Comparison of ENCODE assay signal across 1 cellular context in the genomic region with DNA sequence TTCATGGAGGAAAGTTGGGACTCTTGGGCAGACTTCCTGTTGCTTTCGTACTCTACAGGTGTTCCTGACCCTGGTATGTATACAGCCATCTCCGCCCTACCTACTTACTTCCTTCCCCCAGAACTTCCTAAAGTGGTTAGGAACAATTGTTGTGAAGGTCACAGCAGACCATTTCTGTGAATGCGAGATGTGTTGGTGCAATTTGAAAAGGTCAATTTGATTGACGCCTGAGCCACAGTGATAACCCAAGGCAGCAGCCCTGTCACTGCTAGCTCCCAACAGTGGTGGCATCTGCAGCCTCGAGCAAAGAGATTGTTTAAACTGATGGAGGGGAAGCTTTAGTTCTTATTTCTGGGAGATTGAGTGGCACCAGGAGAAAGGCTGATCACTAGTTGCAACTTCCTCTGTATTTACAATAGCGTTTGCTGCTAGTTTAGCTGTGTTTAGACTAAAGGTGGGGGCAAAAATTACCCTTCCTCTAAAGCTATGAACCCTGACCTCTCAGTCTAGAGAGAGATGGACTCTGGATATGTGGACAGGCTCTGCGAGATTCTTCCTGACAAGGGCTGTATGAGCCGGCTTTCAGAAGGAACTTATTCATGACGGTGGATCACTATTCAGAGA.
TF ChIP-seq lines count a peak whose summit lies in the region.

No MANE protein-coding gene starts in this region.

TF ChIP-seq in HepG2, 621 proteins besides CTCF, POLR2A, EP300 and RAD21 (continued from another document and continues in another):
- TF ChIP-seq PCBP1 (IDR thresholded peaks at IDR 0.05; ENCODE audit: borderline replicate concordance, low read depth, low read length) (no peak), ZNF577 (CRISPR knock-in tag; IDR thresholded peaks at IDR 0.05; ENCODE audit: borderline replicate concordance, low read depth) (no peak), ZNF205 (CRISPR knock-in tag; IDR thresholded peaks at IDR 0.05) (no peak), CCDC6 (CRISPR knock-in tag; IDR thresholded peaks at IDR 0.05) (no peak), ZNF720 (CRISPR knock-in tag; IDR thresholded peaks at IDR 0.05) (no peak), AGO1 (IDR thresholded peaks at IDR 0.05; ENCODE audit: low read depth, low read length, poor library complexity, severe bottlenecking) (no peak), ZNF572 (CRISPR knock-in tag; IDR thresholded peaks at IDR 0.05) (no peak), NFIB (CRISPR knock-in tag; IDR thresholded peaks at IDR 0.05; ENCODE audit: borderline replicate concordance) (no peak), NFIC (IDR thresholded peaks at IDR 0.05; ENCODE audit: low read length) (peak; percentile 73; the same call in 1 of the 2 replicates), PHF20 (CRISPR knock-in tag; IDR thresholded peaks at IDR 0.05) (no peak), ZNF792 (CRISPR knock-in tag; IDR thresholded peaks at IDR 0.05) (no peak; the same call in none of the 2 replicates), ZBTB20 (CRISPR knock-in tag; IDR thresholded peaks at IDR 0.05; ENCODE audit: borderline replicate concordance, low read depth) (peak; percentile 69; the same call in 1 of the 2 replicates), ZNF607 (CRISPR knock-in tag; IDR thresholded peaks at IDR 0.05; ENCODE audit: borderline replicate concordance) (0 out of 2 replicates have a peak, but pooled peaks have one; percentile 72), PRPF4 (IDR thresholded peaks at IDR 0.05; ENCODE audit: low read depth, low read length, poor library complexity, severe bottlenecking) (no peak), JUNB (CRISPR knock-in tag; IDR thresholded peaks at IDR 0.05; ENCODE audit: borderline replicate concordance) (no peak), MEIS1 (CRISPR knock-in tag; IDR thresholded peaks at IDR 0.05; ENCODE audit: borderline replicate concordance) (0 out of 2 replicates have a peak, but pooled peaks have one; percentile 57), ZNF451 (CRISPR knock-in tag; IDR thresholded peaks at IDR 0.05) (no peak), ZNF619 (CRISPR knock-in tag; IDR thresholded peaks at IDR 0.05) (no peak), MZF1 (CRISPR knock-in tag; IDR thresholded peaks at IDR 0.05; ENCODE audit: borderline replicate concordance) (no peak), SMAD1 (CRISPR knock-in tag; IDR thresholded peaks at IDR 0.05; ENCODE audit: borderline replicate concordance, low read depth) (no peak), FOXO4 (CRISPR knock-in tag; conservative IDR thresholded peaks at IDR 0.05) (no peak), ZMYM2 (CRISPR knock-in tag; IDR thresholded peaks at IDR 0.05) (peak; percentile 90), ZNF724P (CRISPR knock-in tag; IDR thresholded peaks at IDR 0.05; ENCODE audit: borderline replicate concordance) (no peak), SIN3A (IDR thresholded peaks at IDR 0.05; ENCODE audit: borderline replicate concordance, low read depth, low read length) (no peak; the same call in 1 of the 2 replicates), ELF3 (CRISPR knock-in tag; IDR thresholded peaks at IDR 0.05) (peak; percentile 87), TMF1 (CRISPR knock-in tag; IDR thresholded peaks at IDR 0.05; ENCODE audit: low read depth) (no peak), NFE2 (CRISPR knock-in tag; IDR thresholded peaks at IDR 0.05) (no peak), HNRNPH1 (optimal IDR thresholded peaks at IDR 0.05; ENCODE audit: low read depth, low read length) (no peak), ZBTB2 (CRISPR knock-in tag; IDR thresholded peaks at IDR 0.05; ENCODE audit: low read depth) (no peak), ZNF614 (CRISPR knock-in tag; IDR thresholded peaks at IDR 0.05; ENCODE audit: borderline replicate concordance) (no peak), CHD4 (IDR thresholded peaks at IDR 0.05; ENCODE audit: borderline replicate concordance, low read length) (peak; percentile 19; the same call in 1 of the 2 replicates), KLF13 (CRISPR knock-in tag; IDR thresholded peaks at IDR 0.05) (no peak), ZNF564 (CRISPR knock-in tag; IDR thresholded peaks at IDR 0.05) (no peak), ZNF296 (CRISPR knock-in tag; conservative IDR thresholded peaks at IDR 0.05) (no peak), ZSCAN12 (CRISPR knock-in tag; IDR thresholded peaks at IDR 0.05) (no peak), ZKSCAN8 (CRISPR knock-in tag; IDR thresholded peaks at IDR 0.05; ENCODE audit: borderline replicate concordance) (peak; percentile 48; the same call in 1 of the 2 replicates), YEATS4 (CRISPR knock-in tag; IDR thresholded peaks at IDR 0.05; ENCODE audit: borderline replicate concordance) (no peak; the same call in 1 of the 2 replicates), ZNF230 (CRISPR knock-in tag; IDR thresholded peaks at IDR 0.05) (peak; percentile 2; the same call in 1 of the 2 replicates), ZNF841 (CRISPR knock-in tag; IDR thresholded peaks at IDR 0.05; ENCODE audit: borderline replicate concordance) (no peak; the same call in 1 of the 2 replicates), ZBTB8A (CRISPR knock-in tag; IDR thresholded peaks at IDR 0.05; ENCODE audit: borderline replicate concordance, low read depth) (no peak; the same call in 1 of the 2 replicates), MYNN (CRISPR knock-in tag; IDR thresholded peaks at IDR 0.05; ENCODE audit: low read depth) (no peak), ZNF350 (CRISPR knock-in tag; IDR thresholded peaks at IDR 0.05; ENCODE audit: borderline replicate concordance, low read depth) (no peak), MATR3 (CRISPR knock-in tag; IDR thresholded peaks at IDR 0.05) (no peak), CENPT (CRISPR knock-in tag; IDR thresholded peaks at IDR 0.05; ENCODE audit: low read depth) (no peak), HOXA3 (CRISPR knock-in tag; IDR thresholded peaks at IDR 0.05) (no peak), KDM3A (CRISPR knock-in tag; IDR thresholded peaks at IDR 0.05; ENCODE audit: low read depth) (no peak), HOXA7 (CRISPR knock-in tag; IDR thresholded peaks at IDR 0.05) (no peak)
- TF ChIP-seq, protein P1, sequence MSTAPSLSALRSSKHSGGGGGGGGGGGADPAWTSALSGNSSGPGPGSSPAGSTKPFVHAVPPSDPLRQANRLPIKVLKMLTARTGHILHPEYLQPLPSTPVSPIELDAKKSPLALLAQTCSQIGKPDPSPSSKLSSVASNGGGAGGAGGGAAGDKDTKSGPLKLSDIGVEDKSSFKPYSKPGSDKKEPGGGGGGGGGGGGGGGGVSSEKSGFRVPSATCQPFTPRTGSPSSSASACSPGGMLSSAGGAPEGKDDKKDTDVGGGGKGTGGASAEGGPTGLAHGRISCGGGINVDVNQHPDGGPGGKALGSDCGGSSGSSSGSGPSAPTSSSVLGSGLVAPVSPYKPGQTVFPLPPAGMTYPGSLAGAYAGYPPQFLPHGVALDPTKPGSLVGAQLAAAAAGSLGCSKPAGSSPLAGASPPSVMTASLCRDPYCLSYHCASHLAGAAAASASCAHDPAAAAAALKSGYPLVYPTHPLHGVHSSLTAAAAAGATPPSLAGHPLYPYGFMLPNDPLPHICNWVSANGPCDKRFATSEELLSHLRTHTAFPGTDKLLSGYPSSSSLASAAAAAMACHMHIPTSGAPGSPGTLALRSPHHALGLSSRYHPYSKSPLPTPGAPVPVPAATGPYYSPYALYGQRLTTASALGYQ (CRISPR knock-in tag; IDR thresholded peaks at IDR 0.05), result peak; percentile 86
- TF ChIP-seq, protein P2, sequence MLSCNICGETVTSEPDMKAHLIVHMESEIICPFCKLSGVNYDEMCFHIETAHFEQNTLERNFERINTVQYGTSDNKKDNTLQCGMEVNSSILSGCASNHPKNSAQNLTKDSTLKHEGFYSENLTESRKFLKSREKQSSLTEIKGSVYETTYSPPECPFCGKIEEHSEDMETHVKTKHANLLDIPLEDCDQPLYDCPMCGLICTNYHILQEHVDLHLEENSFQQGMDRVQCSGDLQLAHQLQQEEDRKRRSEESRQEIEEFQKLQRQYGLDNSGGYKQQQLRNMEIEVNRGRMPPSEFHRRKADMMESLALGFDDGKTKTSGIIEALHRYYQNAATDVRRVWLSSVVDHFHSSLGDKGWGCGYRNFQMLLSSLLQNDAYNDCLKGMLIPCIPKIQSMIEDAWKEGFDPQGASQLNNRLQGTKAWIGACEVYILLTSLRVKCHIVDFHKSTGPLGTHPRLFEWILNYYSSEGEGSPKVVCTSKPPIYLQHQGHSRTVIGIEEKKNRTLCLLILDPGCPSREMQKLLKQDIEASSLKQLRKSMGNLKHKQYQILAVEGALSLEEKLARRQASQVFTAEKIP (CRISPR knock-in tag; IDR thresholded peaks at IDR 0.05; ENCODE audit: borderline replicate concordance), result no peak
- TF ChIP-seq, protein P3, sequence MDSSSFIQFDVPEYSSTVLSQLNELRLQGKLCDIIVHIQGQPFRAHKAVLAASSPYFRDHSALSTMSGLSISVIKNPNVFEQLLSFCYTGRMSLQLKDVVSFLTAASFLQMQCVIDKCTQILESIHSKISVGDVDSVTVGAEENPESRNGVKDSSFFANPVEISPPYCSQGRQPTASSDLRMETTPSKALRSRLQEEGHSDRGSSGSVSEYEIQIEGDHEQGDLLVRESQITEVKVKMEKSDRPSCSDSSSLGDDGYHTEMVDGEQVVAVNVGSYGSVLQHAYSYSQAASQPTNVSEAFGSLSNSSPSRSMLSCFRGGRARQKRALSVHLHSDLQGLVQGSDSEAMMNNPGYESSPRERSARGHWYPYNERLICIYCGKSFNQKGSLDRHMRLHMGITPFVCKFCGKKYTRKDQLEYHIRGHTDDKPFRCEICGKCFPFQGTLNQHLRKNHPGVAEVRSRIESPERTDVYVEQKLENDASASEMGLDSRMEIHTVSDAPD (CRISPR knock-in tag; IDR thresholded peaks at IDR 0.05), result no peak
- TF ChIP-seq, protein P4, sequence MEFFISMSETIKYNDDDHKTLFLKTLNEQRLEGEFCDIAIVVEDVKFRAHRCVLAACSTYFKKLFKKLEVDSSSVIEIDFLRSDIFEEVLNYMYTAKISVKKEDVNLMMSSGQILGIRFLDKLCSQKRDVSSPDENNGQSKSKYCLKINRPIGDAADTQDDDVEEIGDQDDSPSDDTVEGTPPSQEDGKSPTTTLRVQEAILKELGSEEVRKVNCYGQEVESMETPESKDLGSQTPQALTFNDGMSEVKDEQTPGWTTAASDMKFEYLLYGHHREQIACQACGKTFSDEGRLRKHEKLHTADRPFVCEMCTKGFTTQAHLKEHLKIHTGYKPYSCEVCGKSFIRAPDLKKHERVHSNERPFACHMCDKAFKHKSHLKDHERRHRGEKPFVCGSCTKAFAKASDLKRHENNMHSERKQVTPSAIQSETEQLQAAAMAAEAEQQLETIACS (CRISPR knock-in tag; IDR thresholded peaks at IDR 0.05), result no peak
- TF ChIP-seq, protein P5, sequence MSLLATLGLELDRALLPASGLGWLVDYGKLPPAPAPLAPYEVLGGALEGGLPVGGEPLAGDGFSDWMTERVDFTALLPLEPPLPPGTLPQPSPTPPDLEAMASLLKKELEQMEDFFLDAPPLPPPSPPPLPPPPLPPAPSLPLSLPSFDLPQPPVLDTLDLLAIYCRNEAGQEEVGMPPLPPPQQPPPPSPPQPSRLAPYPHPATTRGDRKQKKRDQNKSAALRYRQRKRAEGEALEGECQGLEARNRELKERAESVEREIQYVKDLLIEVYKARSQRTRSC (CRISPR knock-in tag; IDR thresholded peaks at IDR 0.05; ENCODE audit: low read depth), result no peak
- TF ChIP-seq, protein P6, sequence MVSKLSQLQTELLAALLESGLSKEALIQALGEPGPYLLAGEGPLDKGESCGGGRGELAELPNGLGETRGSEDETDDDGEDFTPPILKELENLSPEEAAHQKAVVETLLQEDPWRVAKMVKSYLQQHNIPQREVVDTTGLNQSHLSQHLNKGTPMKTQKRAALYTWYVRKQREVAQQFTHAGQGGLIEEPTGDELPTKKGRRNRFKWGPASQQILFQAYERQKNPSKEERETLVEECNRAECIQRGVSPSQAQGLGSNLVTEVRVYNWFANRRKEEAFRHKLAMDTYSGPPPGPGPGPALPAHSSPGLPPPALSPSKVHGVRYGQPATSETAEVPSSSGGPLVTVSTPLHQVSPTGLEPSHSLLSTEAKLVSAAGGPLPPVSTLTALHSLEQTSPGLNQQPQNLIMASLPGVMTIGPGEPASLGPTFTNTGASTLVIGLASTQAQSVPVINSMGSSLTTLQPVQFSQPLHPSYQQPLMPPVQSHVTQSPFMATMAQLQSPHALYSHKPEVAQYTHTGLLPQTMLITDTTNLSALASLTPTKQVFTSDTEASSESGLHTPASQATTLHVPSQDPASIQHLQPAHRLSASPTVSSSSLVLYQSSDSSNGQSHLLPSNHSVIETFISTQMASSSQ (IDR thresholded peaks at IDR 0.05; ENCODE audit: low read depth), result no peak
- TF ChIP-seq, protein P6 (CRISPR knock-in tag; IDR thresholded peaks at IDR 0.05; ENCODE audit: borderline replicate concordance), result no peak
- TF ChIP-seq, protein P7, sequence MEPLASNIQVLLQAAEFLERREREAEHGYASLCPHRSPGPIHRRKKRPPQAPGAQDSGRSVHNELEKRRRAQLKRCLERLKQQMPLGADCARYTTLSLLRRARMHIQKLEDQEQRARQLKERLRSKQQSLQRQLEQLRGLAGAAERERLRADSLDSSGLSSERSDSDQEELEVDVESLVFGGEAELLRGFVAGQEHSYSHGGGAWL (CRISPR knock-in tag; IDR thresholded peaks at IDR 0.05), result no peak
